In genomic region chr2:36520431-36520830, GRCh38 we compare ENCODE assay signal across 27 cellular contexts.
"Had no signal": no experiment of that assay in that cellular context is flagged by ENCODE, and none has a peak within 500 bp of the region (broad histone marks: within the 10 kb centered on the region; RNA-seq: fewer than 3 reads in every experiment).

No MANE protein-coding gene starts in this region.

- H3K27me3 Mint-ChIP-seq: naive B cell; natural killer cell treated with Interleukin-12 subunit alpha and Interleukin-12 subunit beta and Interleukin-15 and Interleukin-18, amount 100 ng/mL, for 72 hours; stimulated activated memory B cell treated with anti-CD40 and anti-IgM and Interleukin-4, amounts not matched to agents 10 μg/mL and 1 μg/mL and 100 μg/mL, for 72 hours; type B pancreatic cell had no signal

- H3K27ac ChIP-seq: epithelial cell of prostate, esophagus muscularis mucosa, foreskin keratinocyte, heart right ventricle, left lung, prostate gland, sigmoid colon, spleen, testis, tibial artery had no signal

- ATAC-seq: foreskin keratinocyte; heart right ventricle; left cardiac atrium; mucosa of descending colon; natural killer cell treated with Interleukin-12 subunit alpha and Interleukin-12 subunit beta and Interleukin-15 and Interleukin-18, amount 100 ng/mL, for 72 hours; right cardiac atrium; stimulated activated memory B cell treated with anti-CD40 and anti-IgM and Interleukin-4, amounts not matched to agents 10 μg/mL and 1 μg/mL and 100 μg/mL, for 72 hours; stimulated activated naive CD8-positive, alpha-beta T cell treated with anti-CD3 and anti-CD28 coated beads, Interleukin-15, Interleukin-2, amounts not matched to agents 100 U/mL and 50 U/mL, for 24 hours had no signal

- H3K4me1 Mint-ChIP-seq: naive B cell; neural crest cell; stimulated activated memory B cell treated with anti-CD40 and anti-IgM and Interleukin-4, amounts not matched to agents 10 μg/mL and 1 μg/mL and 100 μg/mL, for 72 hours had no signal

- H3K27ac Mint-ChIP-seq: endodermal cell; mesothelial cell of epicardium; natural killer cell treated with Interleukin-12 subunit alpha and Interleukin-12 subunit beta and Interleukin-15 and Interleukin-18, amount 100 ng/mL, for 72 hours; stimulated activated memory B cell treated with anti-CD40 and anti-IgM and Interleukin-4, amounts not matched to agents 10 μg/mL and 1 μg/mL and 100 μg/mL, for 72 hours; type B pancreatic cell had no signal

- H3K36me3 Mint-ChIP-seq: stimulated activated memory B cell treated with anti-CD40 and anti-IgM and Interleukin-4, amounts not matched to agents 10 μg/mL and 1 μg/mL and 100 μg/mL, for 72 hours had no signal

- H3K36me3 ChIP-seq: prostate gland had no signal

- H3K4me1 ChIP-seq: foreskin keratinocyte, left lung, prostate gland, spleen, testis had no signal

- H3K27me3 ChIP-seq: esophagus muscularis mucosa, foreskin keratinocyte, heart right ventricle, left lung, sigmoid colon, spleen, testis, tibial artery had no signal

- H3K9me3 Mint-ChIP-seq: endodermal cell; mesothelial cell of epicardium; naive B cell; natural killer cell treated with Interleukin-12 subunit alpha and Interleukin-12 subunit beta and Interleukin-15 and Interleukin-18, amount 100 ng/mL, for 72 hours; neural crest cell; stimulated activated memory B cell treated with anti-CD40 and anti-IgM and Interleukin-4, amounts not matched to agents 10 μg/mL and 1 μg/mL and 100 μg/mL, for 72 hours; type B pancreatic cell had no signal

- H3K4me3 ChIP-seq: esophagus muscularis mucosa, heart right ventricle, left lung, mucosa of descending colon, prostate gland, sigmoid colon, spleen, testis, tibial artery had no signal

- H3K4me3 Mint-ChIP-seq: endodermal cell; mesothelial cell of epicardium; naive B cell; natural killer cell treated with Interleukin-12 subunit alpha and Interleukin-12 subunit beta and Interleukin-15 and Interleukin-18, amount 100 ng/mL, for 72 hours; neural crest cell; stimulated activated memory B cell treated with anti-CD40 and anti-IgM and Interleukin-4, amounts not matched to agents 10 μg/mL and 1 μg/mL and 100 μg/mL, for 72 hours; type B pancreatic cell had no signal

- DNase-seq: effector CD8-positive, alpha-beta T cell; endodermal cell; foreskin keratinocyte; glutamatergic neuron; heart right ventricle; hippocampal formation; left cardiac atrium; left lung; mesenchymal stem cell; mucosa of descending colon; naive B cell; right cardiac atrium; sigmoid colon; spleen; stimulated activated CD4-positive, alpha-beta T cell treated with anti-CD3 and anti-CD28 coated beads, Interleukin-4, amount 100 ng/mL, for 4 hours; stimulated activated naive CD8-positive, alpha-beta T cell treated with anti-CD3 and anti-CD28 coated beads, Interleukin-15, Interleukin-2, amounts not matched to agents 100 U/mL and 50 U/mL, for 24 hours; substantia nigra; testis; tibial artery had no signal

- H3K9me3 ChIP-seq: esophagus muscularis mucosa, heart right ventricle, left lung, mucosa of descending colon, prostate gland, sigmoid colon, spleen, testis, tibial artery had no signal
